Comparison of ENCODE assay signal across 8 cellular contexts in the genomic region with DNA sequence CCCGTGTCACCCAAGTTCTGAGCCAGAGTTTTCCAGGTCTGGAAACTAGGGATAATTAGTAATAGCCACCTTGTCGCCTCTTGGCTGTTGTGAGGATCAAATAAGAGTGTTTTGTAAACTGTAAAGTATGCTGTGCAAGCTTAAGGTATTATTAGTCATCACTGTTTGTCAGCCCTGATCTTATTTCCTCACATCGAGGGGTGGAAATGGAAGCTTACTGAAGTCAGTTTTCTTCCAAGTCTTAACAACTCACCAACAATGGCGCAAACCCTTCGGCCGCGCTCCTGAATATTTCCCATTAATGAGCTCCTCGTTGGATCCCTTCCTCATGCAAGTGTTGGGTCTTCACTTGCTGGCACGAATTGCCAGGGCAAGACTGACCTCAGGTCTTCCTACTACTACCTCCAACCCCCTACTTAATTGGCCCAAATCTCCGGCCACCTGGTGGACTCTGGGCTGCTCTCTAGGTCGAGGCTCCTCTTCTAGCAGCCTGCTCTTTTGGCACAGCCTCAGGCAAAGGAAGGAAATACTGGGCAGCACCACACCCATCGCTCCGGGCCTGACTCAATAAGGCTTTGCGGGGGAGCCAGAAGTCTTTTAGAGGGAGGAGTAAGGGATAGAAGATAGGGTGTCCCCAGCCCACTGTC. TPM values are rescaled to one million over a fixed set of nuclear protein-coding genes. Genes with fewer than 3 reads are reported as not detected.
A peak's percentile ranks its signal among the peaks of the same experiment; 100 is the strongest.
DNase-seq lines count a peak whose midpoint lies in the region; ATAC-seq and TF ChIP-seq lines count a peak whose summit lies in the region.

No MANE protein-coding gene starts in this region.

- POLR2A ChIA-PET in CD8-positive, alpha-beta T cell (lab: Charles Lee) = interaction anchor here (0.6 to 5.0 kb wide), 19 partner anchors 8 to 367 kb away, joined by 3 to 59 read pairs (median 5); partner anchors contain the start of genes FAM117A, KAT7 and SPOP

- peak in 1 of 7 experiments; percentile 13 for DNase-seq in CD8-positive, alpha-beta T cell
- peak; percentile 55 for DNase-seq in amniotic epithelial cell (ENCODE audit: low read depth)
- DNase-seq in right lobe of liver = no peak
- DNase-seq in upper lobe of right lung = no peak
- DNase-seq in retina = no peak
- no peak for DNase-seq in DMS114 treated with DMSO at 0.1 percent for 48 hours (lab: John Stamatoyannopoulos, UW; ENCODE audit: unreplicated experiment)
- DNase-seq in GM20000 (ENCODE audit: low spot score) = no peak

- no peaks in the 10 kb centered on the region for H3K9me3 Mint-ChIP-seq in CD8-positive, alpha-beta T cell

- WGBS in right lobe of liver (ENCODE audit: insufficient coverage, low coverage, low lambda C conversion rate, missing lambda C conversion rate) = 53% methylated on average over 9 of the region's 14 CpGs

- no peaks in the 10 kb centered on the region for H4K20me1 ChIP-seq in KMS-11 (ENCODE audit: insufficient read depth)

- CTCF ChIA-PET in CD8-positive, alpha-beta T cell (lab: Charles Lee) = interaction anchor here (0.7 to 31.7 kb wide), 34 partner anchors 8 to 294 kb away, joined by 3 to 542 read pairs (median 5); partner anchors contain the start of genes FAM117A, KAT7, NXPH3 and PHB1

- no peaks in the 10 kb centered on the region for H3K27me3 ChIP-seq in CD8-positive, alpha-beta T cell (ENCODE audit: insufficient read depth, low read length)
- H3K27me3 ChIP-seq in KMS-11 (ENCODE audit: insufficient read depth, low read depth) = no peaks in the 10 kb centered on the region
- no peaks in the 10 kb centered on the region for H3K27me3 ChIP-seq in right lobe of liver
- H3K27me3 ChIP-seq in upper lobe of right lung = no peaks in the 10 kb centered on the region

- peak overlapping the region; percentile 93 for H3K4me3 Mint-ChIP-seq in CD8-positive, alpha-beta T cell

- H3K4me2 ChIP-seq in KMS-11 = no peak overlapping the region; the same call in 1 of the 2 replicates

- H3K4me3 ChIP-seq in CD8-positive, alpha-beta T cell (ENCODE audit: low read depth, low read length) = peak overlapping the region; percentile 6
- no peak overlapping the region for H3K4me3 ChIP-seq in KMS-11 (IDR thresholded peaks at IDR 0.05; ENCODE audit: insufficient read depth, low read depth, low read length)
- H3K4me3 ChIP-seq in right lobe of liver = peak overlapping the region; percentile 92 to 99 (median 92)
- H3K4me3 ChIP-seq in upper lobe of right lung = peak overlapping the region; percentile 92

- peak overlapping the region; percentile 95 for H3K27ac ChIP-seq in CD8-positive, alpha-beta T cell (ENCODE audit: low read depth, low read length)
- peak overlapping the region; percentile 88; the same call in 1 of the 2 replicates for H3K27ac ChIP-seq in KMS-11
- H3K27ac ChIP-seq in right lobe of liver = peak overlapping the region in 1 of 3 donors; percentile 99
- H3K27ac ChIP-seq in upper lobe of right lung = peak overlapping the region; percentile 99

- H3K4me1 Mint-ChIP-seq in CD8-positive, alpha-beta T cell (ENCODE audit: low read depth) = peaks cover 43% of the 10 kb centered on the region

- H3K36me3 Mint-ChIP-seq in CD8-positive, alpha-beta T cell = peaks cover 69% of the 10 kb centered on the region

- H3K36me3 ChIP-seq in CD8-positive, alpha-beta T cell (ENCODE audit: insufficient read depth, low read length) = peaks cover 41% of the 10 kb centered on the region
- H3K36me3 ChIP-seq in KMS-11 (ENCODE audit: insufficient read depth) (no peaks in the 10 kb centered on the region; the same call in 1 of the 2 replicates), right lobe of liver (peaks cover 0 to 23% (median 7%) of the 10 kb centered on the region in 4 donors), upper lobe of right lung (peaks cover 39% of the 10 kb centered on the region)

- TF ChIP-seq POLR2A in right lobe of liver (IDR thresholded peaks at IDR 0.05) = no peak

- TF ChIP-seq CTCF in CD8-positive, alpha-beta T cell (IDR thresholded peaks at IDR 0.05) = no peak
- TF ChIP-seq CTCF in KMS-11 (conservative IDR thresholded peaks at IDR 0.05; ENCODE audit: low read depth, low read length) (no peak; the same call in 1 of the 2 replicates), right lobe of liver (IDR thresholded peaks at IDR 0.05) (no peak), upper lobe of right lung (IDR thresholded peaks at IDR 0.05) (no peak), GM20000 (IDR thresholded peaks at IDR 0.05; ENCODE audit: extremely low read depth, missing control alignments) (no peak)

- H3K9me3 ChIP-seq in CD8-positive, alpha-beta T cell (ENCODE audit: low read length) = no peaks in the 10 kb centered on the region
- H3K9me3 ChIP-seq in right lobe of liver (no peaks in the 10 kb centered on the region), upper lobe of right lung (no peaks in the 10 kb centered on the region)

- H3K4me1 ChIP-seq in CD8-positive, alpha-beta T cell (ENCODE audit: insufficient read depth, low read length) = peaks cover 21% of the 10 kb centered on the region
- H3K4me1 ChIP-seq in KMS-11 (ENCODE audit: low read depth, poor library complexity, severe bottlenecking) (peaks cover 22% of the 10 kb centered on the region), right lobe of liver (peaks cover 0 to 30% (median 3%) of the 10 kb centered on the region in 4 donors), upper lobe of right lung (peaks cover 20% of the 10 kb centered on the region)

- H3K9ac ChIP-seq in KMS-11 = no peak overlapping the region

- ATAC-seq in CD8-positive, alpha-beta T cell = peak; percentile 1
- ATAC-seq in right lobe of liver (no peak), upper lobe of right lung (no peak)

- peak overlapping the region; percentile 98 for H3K27ac Mint-ChIP-seq in CD8-positive, alpha-beta T cell

- peaks cover 18% of the 10 kb centered on the region for H3K79me2 ChIP-seq in KMS-11 (ENCODE audit: insufficient read depth, low read depth)

- no peak overlapping the region for H2AFZ ChIP-seq in KMS-11 (ENCODE audit: low read depth)

- no peaks in the 10 kb centered on the region for H3K27me3 Mint-ChIP-seq in CD8-positive, alpha-beta T cell (ENCODE audit: low read depth)

- intact Hi-C loops in CD8-positive, alpha-beta T cell (cut with DNase I, micrococcal nuclease) = loop anchor here (1.0 to 10.0 kb wide), 15 partner anchors 30 to 386 kb away; partner anchors contain the start of genes FAM117A (in 2 of the 2), KAT7 (in 2 of the 2), DLX3 (in 1 of the 2) and NGFR (in 1 of the 2)
- intact Hi-C loops in right lobe of liver (cut with DNase I) (loop anchor here in 1 of 2 donors (5.0 kb wide), 1 partner anchor 69 kb away; no protein-coding TSS in a partner anchor), upper lobe of right lung (cut with DNase I) (no loop called here)

RNA-seq across cellular contexts. Expression of gene SLC35B1, which starts 0.9 kb away (rescaled TPM):
- total RNA-seq in CD8-positive, alpha-beta T cell = 10 to 100 TPM; 57.7 to 64.2 TPM
- total RNA-seq in right lobe of liver (10 to 100 TPM; 31.7 to 80.0 (median 56.9) TPM), upper lobe of right lung (48.1 TPM)

RNA-seq across cellular contexts. Expression of gene SPOP, which starts 30.7 kb away (rescaled TPM):
- total RNA-seq in CD8-positive, alpha-beta T cell = 10 to 100 TPM; 30.5 to 34.3 TPM
- 10 to 100 TPM; 26.9 to 41.0 (median 34.1) TPM for total RNA-seq in right lobe of liver
- total RNA-seq in upper lobe of right lung = 87.3 TPM

RNA-seq across cellular contexts. Expression of gene FAM117A, which starts 55.3 kb away (rescaled TPM):
- 10 to 100 TPM; 23.4 to 28.7 TPM for total RNA-seq in CD8-positive, alpha-beta T cell
- total RNA-seq in right lobe of liver (1 to 10 TPM; 4.4 to 7.3 (median 5.9) TPM), upper lobe of right lung (11.8 TPM)
